In the genomic region with DNA sequence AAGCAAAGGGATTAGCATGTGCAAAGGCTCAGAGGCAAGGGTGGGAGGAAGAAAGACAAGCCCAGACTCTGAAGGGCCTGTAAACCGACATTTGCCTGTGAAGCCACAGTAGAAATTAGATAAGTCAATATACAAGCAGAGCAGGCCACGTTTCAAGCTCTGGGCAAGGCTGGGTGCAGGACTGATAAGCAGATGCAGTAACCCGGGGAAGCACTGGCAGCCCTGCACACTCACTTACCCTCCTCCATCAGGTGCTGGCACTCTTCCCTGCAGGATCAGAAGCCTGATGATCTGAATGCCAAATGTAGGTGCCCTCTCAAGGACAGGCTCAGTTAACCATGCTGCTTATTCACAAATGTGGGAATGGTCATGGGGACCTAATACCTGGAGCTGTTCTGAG, we compare ENCODE assay signal across 18 cellular contexts.
"Had no signal": no experiment of that assay in that cellular context is flagged by ENCODE, and none has a peak within 500 bp of the region (broad histone marks: within the 10 kb centered on the region; RNA-seq: fewer than 3 reads in every experiment).

No MANE protein-coding gene starts in this region.

- H3K4me1 ChIP-seq: adrenal gland, breast epithelium, tibial nerve had no signal

- H3K4me3 ChIP-seq: adrenal gland, breast epithelium, tibial nerve had no signal

- H3K27ac ChIP-seq: adrenal gland, breast epithelium, tibial nerve, VCaP had no signal

- DNase-seq: activated CD4-positive, alpha-beta T cell treated with anti-CD3 and anti-CD28 coated beads, Interleukin-2, amount 50 U/mL, for 1 hour; activated CD4-positive, CD25-positive, alpha-beta regulatory T cell treated with anti-CD3 and anti-CD28 coated beads, Interleukin-2, amount 50 U/mL, for 72 hours; activated gamma-delta T cell treated with Interleukin-2 at 50 U/mL for 16 hours; dermis blood vessel endothelial cell; effector memory CD8-positive, alpha-beta T cell; foreskin fibroblast; hypothalamus; islet precursor cell; mammary epithelial cell; midbrain; nucleus accumbens; stimulated activated naive CD4-positive, alpha-beta T cell; T1000 had no signal

- H3K27me3 ChIP-seq: adrenal gland, breast epithelium, tibial nerve had no signal

- H3K9me3 ChIP-seq: adrenal gland, breast epithelium, tibial nerve had no signal

- ATAC-seq: activated naive CD4-positive, alpha-beta T cell treated with anti-CD3 and anti-CD28 coated beads, Interleukin-2, amount 50 U/mL, for 72 hours; effector memory CD8-positive, alpha-beta T cell had no signal

- H3K36me3 ChIP-seq: adrenal gland, breast epithelium, tibial nerve had no signal
